Comparison of ENCODE assay signal across 8 cellular contexts in genomic region chr4:106266201-106266600, GRCh38. TPM values are rescaled to one million over a fixed set of nuclear protein-coding genes. Genes with fewer than 3 reads are reported as not detected.
DNase-seq lines count a peak whose midpoint lies in the region; ATAC-seq, FAIRE-seq and TF ChIP-seq lines count a peak whose summit lies in the region.

No MANE protein-coding gene starts in this region.

- POLR2A ChIA-PET in A549 (lab: Yijun Ruan, JAX) = interaction anchor here (0.7 kb wide), 1 partner anchor 49 kb away, joined by 3 read pairs; the partner anchor contains the start of gene TBCK

- CTCF ChIA-PET in A549 (lab: Yijun Ruan, JAX) = interaction anchor here (0.6 to 1.2 kb wide), 8 partner anchors 11 to 237 kb away, joined by 3 to 8 read pairs (median 3); partner anchors contain the start of gene TBCK

- TF ChIP-seq CTCF in A549 (IDR thresholded peaks at IDR 0.05) (peak; percentile 73), GM12864 (IDR thresholded peaks at IDR 0.05; ENCODE audit: low read depth, low read length, missing control alignments) (peak; percentile 49), foreskin keratinocyte (conservative IDR thresholded peaks at IDR 0.05) (peak; percentile 79)

- DNase-seq in A549 (ENCODE audit: low read depth in 1 of 2, low spot score in 1 of 2) (peak; percentile 2 to 63), GM12864 (ENCODE audit: low read depth) (peak; percentile 12), RKO (ENCODE audit: low spot score) (peak; percentile 79), foreskin keratinocyte (peak in 1 of 2 donors; percentile 44)
- no peak for DNase-seq in activated T-helper 1 cell treated with anti-CD3 and anti-CD28 coated beads, Interleukin-12 subunit alpha, Interleukin-12 subunit beta, Interleukin-2, Interleukin-4 antibody, amounts not matched to agents 30 ng/mL and 10 ng/mL and 1 ng/mL, durations not matched to agents 14 hours and 24 hours and 36 hours (ENCODE audit: low spot score)

- H3K27me3 Mint-ChIP-seq in activated T-helper 1 cell treated with anti-CD3 and anti-CD28 coated beads, Interleukin-12 subunit alpha, Interleukin-12 subunit beta, Interleukin-2, Interleukin-4 antibody, amounts not matched to agents 30 ng/mL and 10 ng/mL and 1 ng/mL, durations not matched to agents 14 hours and 24 hours and 36 hours (ENCODE audit: insufficient read depth) = no peaks in the 10 kb centered on the region

- TF ChIP-seq POLR2A in A549 (IDR thresholded peaks at IDR 0.05; ENCODE audit: low read length) = no peak

- H3K4me3 ChIP-seq in A549 = no peak overlapping the region
- H3K4me3 ChIP-seq in GM12864 (ENCODE audit: low read depth, low read length) = no peak overlapping the region

- H3K4me1 ChIP-seq in A549 (peaks cover 30% of the 10 kb centered on the region), foreskin keratinocyte (peaks cover 5% of the 10 kb centered on the region)

- peak; percentile 64 to 65; a peak in 4 of 6 replicates for ATAC-seq in A549
- peak; percentile 65 for ATAC-seq in HG03175 (IDR thresholded peaks at IDR 0.05; ENCODE audit: unreplicated experiment)
- peak; percentile 49 for ATAC-seq in foreskin keratinocyte
- no peak for ATAC-seq in GM19452 (IDR thresholded peaks at IDR 0.05; ENCODE audit: unreplicated experiment)
- no peak for ATAC-seq in HG03108 (IDR thresholded peaks at IDR 0.05; ENCODE audit: unreplicated experiment)

- no peak for TF ChIP-seq EP300 in A549 (IDR thresholded peaks at IDR 0.05)

- no peak overlapping the region for H3K4me3 Mint-ChIP-seq in activated T-helper 1 cell treated with anti-CD3 and anti-CD28 coated beads, Interleukin-12 subunit alpha, Interleukin-12 subunit beta, Interleukin-2, Interleukin-4 antibody, amounts not matched to agents 30 ng/mL and 10 ng/mL and 1 ng/mL, durations not matched to agents 14 hours and 24 hours and 36 hours

- H3K9me3 ChIP-seq in A549 = no peaks in the 10 kb centered on the region

- H3K36me3 Mint-ChIP-seq in activated T-helper 1 cell treated with anti-CD3 and anti-CD28 coated beads, Interleukin-12 subunit alpha, Interleukin-12 subunit beta, Interleukin-2, Interleukin-4 antibody, amounts not matched to agents 30 ng/mL and 10 ng/mL and 1 ng/mL, durations not matched to agents 14 hours and 24 hours and 36 hours (ENCODE audit: low read depth) = no peaks in the 10 kb centered on the region

- no peak overlapping the region for H3K4me2 ChIP-seq in A549

- no peak overlapping the region for H3K27ac Mint-ChIP-seq in activated T-helper 1 cell treated with anti-CD3 and anti-CD28 coated beads, Interleukin-12 subunit alpha, Interleukin-12 subunit beta, Interleukin-2, Interleukin-4 antibody, amounts not matched to agents 30 ng/mL and 10 ng/mL and 1 ng/mL, durations not matched to agents 14 hours and 24 hours and 36 hours

- no peaks in the 10 kb centered on the region for H3K27me3 ChIP-seq in foreskin keratinocyte

- H3K27ac ChIP-seq in A549 (no peak overlapping the region), foreskin keratinocyte (no peak overlapping the region)

- no peaks in the 10 kb centered on the region for H3K9me3 Mint-ChIP-seq in activated T-helper 1 cell treated with anti-CD3 and anti-CD28 coated beads, Interleukin-12 subunit alpha, Interleukin-12 subunit beta, Interleukin-2, Interleukin-4 antibody, amounts not matched to agents 30 ng/mL and 10 ng/mL and 1 ng/mL, durations not matched to agents 14 hours and 24 hours and 36 hours

- intact Hi-C loops in activated T-helper 1 cell treated with anti-CD3 and anti-CD28 coated beads, Interleukin-12 subunit alpha, Interleukin-12 subunit beta, Interleukin-2, Interleukin-4 antibody, amounts not matched to agents 30 ng/mL and 10 ng/mL and 1 ng/mL, durations not matched to agents 14 hours and 24 hours and 36 hours (cut with micrococcal nuclease) = loop anchor here (1.0 to 5.0 kb wide), 3 partner anchors 51 to 541 kb away; partner anchors contain the start of genes AIMP1 and TBCK

- peak; percentile 72 to 76 for TF ChIP-seq RAD21 in A549 (conservative IDR thresholded peaks at IDR 0.05 in 1 of 2, IDR thresholded peaks at IDR 0.05 in 1 of 2)

- no peaks in the 10 kb centered on the region for H3K4me1 Mint-ChIP-seq in activated T-helper 1 cell treated with anti-CD3 and anti-CD28 coated beads, Interleukin-12 subunit alpha, Interleukin-12 subunit beta, Interleukin-2, Interleukin-4 antibody, amounts not matched to agents 30 ng/mL and 10 ng/mL and 1 ng/mL, durations not matched to agents 14 hours and 24 hours and 36 hours (ENCODE audit: low read depth)

- FAIRE-seq in A549 (lab: Jason Lieb, UNC) = no peak

TF ChIP-seq in A549, 52 proteins besides CTCF, POLR2A, EP300 and RAD21:
- peak; percentile 52 for TF ChIP-seq SMC3 (IDR thresholded peaks at IDR 0.05)
- no peak for TF ChIP-seq GATA3 (IDR thresholded peaks at IDR 0.05; ENCODE audit: borderline replicate concordance)
TF ChIP-seq in A549: peak in this region for 1.

RNA-seq across cellular contexts. Expression of gene TBCK, which starts 49.8 kb away (rescaled TPM):
- polyA plus RNA-seq in A549 (2011; rRNA removed) (16.8 and 18.4 TPM in 2 replicates), A549 (2017; fragmentation: RNase III; extraction: RNeasy Plus Mini Kit Qiagen cat#74134 plus additional on column Dnase treatment) (3.6 to 3.9 TPM (median 3.8 TPM) in 3 replicates), foreskin keratinocyte (5.0 and 5.2 TPM in 2 replicates)
- polyA plus RNA-seq in A549 (2012; cell fraction: cytosol; rRNA removed) = 3.0 and 3.9 TPM in 2 replicates
- polyA plus RNA-seq in A549 (2012; cell fraction: nucleus; rRNA removed) = 3.8 and 4.3 TPM in 2 replicates
- polyA minus RNA-seq in A549 (2011; rRNA and poly(A)+ RNA removed) = 26.0 and 27.1 TPM in 2 replicates
- 11.9 and 13.1 TPM in 2 replicates for total RNA-seq in foreskin keratinocyte
- total RNA-seq in activated T-helper 1 cell treated with anti-CD3 and anti-CD28 coated beads, Interleukin-12 subunit alpha, Interleukin-12 subunit beta, Interleukin-2, Interleukin-4 antibody, amounts not matched to agents 30 ng/mL and 10 ng/mL and 1 ng/mL, durations not matched to agents 14 hours and 24 hours and 36 hours = 24.4 and 25.1 TPM in 2 replicates

RNA-seq across cellular contexts. Expression of gene AIMP1, which starts 50.1 kb away (rescaled TPM):
- polyA plus RNA-seq in A549 (2011; rRNA removed) (41.4 and 70.7 TPM in 2 replicates), A549 (2017; fragmentation: RNase III; extraction: RNeasy Plus Mini Kit Qiagen cat#74134 plus additional on column Dnase treatment) (35.6 to 39.6 TPM (median 36.5 TPM) in 3 replicates), foreskin keratinocyte (31.8 and 40.2 TPM in 2 replicates)
- polyA plus RNA-seq in A549 (2012; cell fraction: cytosol; rRNA removed) = 8.4 and 10.5 TPM in 2 replicates
- 2.6 and 3.9 TPM in 2 replicates for polyA plus RNA-seq in A549 (2012; cell fraction: nucleus; rRNA removed)
- 3.0 and 3.9 TPM in 2 replicates for polyA minus RNA-seq in A549 (2011; rRNA and poly(A)+ RNA removed)
- 39.6 and 40.8 TPM in 2 replicates for total RNA-seq in foreskin keratinocyte
- 86.4 and 86.9 TPM in 2 replicates for total RNA-seq in activated T-helper 1 cell treated with anti-CD3 and anti-CD28 coated beads, Interleukin-12 subunit alpha, Interleukin-12 subunit beta, Interleukin-2, Interleukin-4 antibody, amounts not matched to agents 30 ng/mL and 10 ng/mL and 1 ng/mL, durations not matched to agents 14 hours and 24 hours and 36 hours

Comparison
In these comparisons a context has a peak if more than half of its experiments do, and no peak if none do; other contexts are left out.
1. ATAC-seq: peak in A549 (2 of 2), HG03175 (single experiment) and foreskin keratinocyte (single experiment); none in GM19452 (single experiment) and HG03108 (single experiment).
2. Peak in every context shown above with its lines, with median percentiles within 50 percentile points of each other: CTCF ChIP-seq.